16 cellular contexts compared by ENCODE assay signal in the genomic region with DNA sequence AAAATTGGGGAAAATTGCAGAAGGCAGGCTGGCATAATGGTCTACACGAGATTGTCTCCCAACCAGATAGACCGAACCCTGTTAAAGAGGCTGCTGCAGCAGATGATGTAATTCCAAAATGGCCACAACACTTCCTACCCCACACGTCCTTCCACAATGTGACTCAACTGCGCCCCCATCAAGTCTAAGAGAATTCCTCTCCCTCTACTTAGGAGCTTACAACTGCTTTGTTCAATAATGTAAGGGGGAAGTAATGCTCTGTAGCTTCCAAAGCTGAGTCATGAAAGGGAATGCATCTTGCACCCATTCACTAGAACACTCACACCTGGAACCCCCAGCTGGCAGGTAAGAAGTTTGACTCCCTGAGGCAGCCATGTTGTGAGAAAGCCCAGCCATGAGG.
DNase-seq lines count a peak whose midpoint lies in the region; ATAC-seq, FAIRE-seq and TF ChIP-seq lines count a peak whose summit lies in the region.
"Had no signal": no experiment of that assay in that cellular context is flagged by ENCODE, and none has a peak within 500 bp of the region (broad histone marks: within the 10 kb centered on the region; RNA-seq: fewer than 3 reads in every experiment).

No MANE protein-coding gene starts in this region.

- no peak overlapping the region for H2BK5ac ChIP-seq in trophoblast cell (ENCODE audit: low read depth, low read length, poor library complexity)

- DNase-seq in NOMO-1 treated with dmso at 0.1 percent for 144 hours (lab: John Stamatoyannopoulos, UW; ENCODE audit: unreplicated experiment) (peak; percentile 1), NOMO-1 treated with DMSO at 0.1 percent for 48 hours (lab: John Stamatoyannopoulos, UW; ENCODE audit: unreplicated experiment) (no peak), NCI-H2171 treated with DMSO at 0.1 percent for 48 hours (lab: John Stamatoyannopoulos, UW) (peak; percentile 14), WERI-Rb-1 (peak; percentile 73), trophoblast cell (peak; percentile 12 to 42), pancreas (no peak), kidney glomerular epithelial cell (lab: John Stamatoyannopoulos, UW) (no peak)
- DNase-seq in stimulated activated CD4-positive, alpha-beta T cell treated with anti-CD3 and anti-CD28 coated beads, Interleukin-4, amount 100 ng/mL, for 1 hour, result no peak
- DNase-seq: activated CD4-positive, alpha-beta memory T cell treated with anti-CD3 and anti-CD28 coated beads for 36 hours; NCI-H1105 treated with DMSO at 0.1 percent for 48 hours; NK-92 treated with Interleukin-12 subunit alpha and Interleukin-12 subunit beta, amount 100 ng/mL, for 24 hours; T-helper 1 cell; transverse colon had no signal

- no peak overlapping the region for H2BK12ac ChIP-seq in trophoblast cell (ENCODE audit: low read length)

- no peak overlapping the region for H4K8ac ChIP-seq in trophoblast cell (ENCODE audit: low read depth, low read length)

- no peak overlapping the region for H3K18ac ChIP-seq in trophoblast cell (ENCODE audit: low read length)

- H3K4me1 ChIP-seq in trophoblast cell (ENCODE audit: control insufficient read depth in 1 of 2, insufficient read depth in 2 of 2, low read length in 2 of 2), result no peaks in the 10 kb centered on the region
- no peaks in the 10 kb centered on the region for H3K4me1 ChIP-seq in pancreas
- H3K4me1 ChIP-seq: Caco-2, transverse colon had no signal

- no peaks in the 10 kb centered on the region for H3K79me2 ChIP-seq in trophoblast cell (ENCODE audit: control insufficient read depth, insufficient read depth, low read length, poor library complexity)

- H3K9me3 ChIP-seq in WERI-Rb-1 (ENCODE audit: severe bottlenecking), result peaks cover 6% of the 10 kb centered on the region
- peaks cover 2% of the 10 kb centered on the region for H3K9me3 ChIP-seq in trophoblast cell (ENCODE audit: insufficient read depth, low read depth, low read length)
- H3K9me3 ChIP-seq in pancreas, result no peaks in the 10 kb centered on the region
- H3K9me3 ChIP-seq: ascending aorta, Caco-2, transverse colon had no signal

- H3K27me3 ChIP-seq in WERI-Rb-1 (ENCODE audit: insufficient read depth, low read depth, severe bottlenecking) (no peaks in the 10 kb centered on the region), trophoblast cell (ENCODE audit: insufficient read depth, low read length) (no peaks in the 10 kb centered on the region), pancreas (no peaks in the 10 kb centered on the region)
- H3K27me3 ChIP-seq: ascending aorta, transverse colon had no signal

- no peaks in the 10 kb centered on the region for H3K79me1 ChIP-seq in trophoblast cell (ENCODE audit: low read length)

- ATAC-seq in pancreas, result no peak
- ATAC-seq: activated T-helper 17 cell treated with anti-CD3 and anti-CD28 coated beads, Interleukin-2, amount 50 U/mL, for 72 hours had no signal

- TF ChIP-seq CTCF in WERI-Rb-1 (IDR thresholded peaks at IDR 0.05; ENCODE audit: low read depth, low read length) (peak; percentile 24; the same call in 1 of the 2 replicates), pancreas (IDR thresholded peaks at IDR 0.05) (no peak)

- H3K23ac ChIP-seq in trophoblast cell (ENCODE audit: low read length), result no peak overlapping the region

- no peak overlapping the region for H3K9ac ChIP-seq in trophoblast cell (ENCODE audit: low read length)

- H2AK5ac ChIP-seq in trophoblast cell (ENCODE audit: low read length), result no peak overlapping the region

- no peak overlapping the region for H3K4me2 ChIP-seq in trophoblast cell (ENCODE audit: low read length)

- no peak overlapping the region for H4K91ac ChIP-seq in trophoblast cell (ENCODE audit: low read depth, low read length)

- H3K4me3 ChIP-seq in WERI-Rb-1 (ENCODE audit: low read depth, low read length) (no peak overlapping the region), trophoblast cell (ENCODE audit: low read depth, low read length) (no peak overlapping the region), pancreas (no peak overlapping the region)
- H3K4me3 ChIP-seq: ascending aorta, transverse colon had no signal

- no peak overlapping the region for H2BK120ac ChIP-seq in trophoblast cell (ENCODE audit: insufficient read depth, low read length, poor library complexity)

- no peak overlapping the region for H2AFZ ChIP-seq in trophoblast cell (ENCODE audit: insufficient read depth, low read length, poor library complexity)

- intact Hi-C loops in pancreas (cut with DNase I), result no loop called here

- no peak overlapping the region for H3K14ac ChIP-seq in trophoblast cell (ENCODE audit: low read length)

- no peak for FAIRE-seq in pancreas (lab: Jason Lieb, UNC)

- H3K36me3 ChIP-seq in WERI-Rb-1, result no peaks in the 10 kb centered on the region
- no peaks in the 10 kb centered on the region for H3K36me3 ChIP-seq in trophoblast cell (ENCODE audit: control insufficient read depth in 1 of 2, insufficient read depth in 2 of 2, low read length in 2 of 2)
- H3K36me3 ChIP-seq in pancreas, result no peaks in the 10 kb centered on the region
- H3K36me3 ChIP-seq: ascending aorta, transverse colon had no signal

- H4K12ac ChIP-seq in trophoblast cell (ENCODE audit: low read depth, low read length), result no peak overlapping the region

- H3K27ac ChIP-seq in WERI-Rb-1 (no peak overlapping the region), trophoblast cell (ENCODE audit: low read depth, low read length) (no peak overlapping the region), pancreas (no peak overlapping the region)
- H3K27ac ChIP-seq: ascending aorta, transverse colon had no signal

- WGBS in trophoblast cell (ENCODE audit: extremely low coverage, insufficient coverage, insufficient read length), result no CpG with 5 or more reads among the region's 4 CpGs
- 54 to 56% methylated on average over 4 of the region's 4 CpGs for WGBS in pancreas, 2 donors

- no peak overlapping the region for H3K4ac ChIP-seq in trophoblast cell (ENCODE audit: low read depth, low read length)

Comparison
In these comparisons a context has a peak if more than half of its experiments do, and no peak if none do; other contexts are left out.
1. DNase-seq: peak in NOMO-1 treated with dmso at 0.1 percent for 144 hours (single experiment), NCI-H2171 treated with DMSO at 0.1 percent for 48 hours (single experiment), WERI-Rb-1 (single experiment) and trophoblast cell (2 of 2); none in NOMO-1 treated with DMSO at 0.1 percent for 48 hours (single experiment), stimulated activated CD4-positive, alpha-beta T cell treated with anti-CD3 and anti-CD28 coated beads, Interleukin-4, amount 100 ng/mL, for 1 hour (single experiment), pancreas (0 of 6) and kidney glomerular epithelial cell (single experiment).